ENCODE assay signal across 23 cellular contexts in the genomic region with DNA sequence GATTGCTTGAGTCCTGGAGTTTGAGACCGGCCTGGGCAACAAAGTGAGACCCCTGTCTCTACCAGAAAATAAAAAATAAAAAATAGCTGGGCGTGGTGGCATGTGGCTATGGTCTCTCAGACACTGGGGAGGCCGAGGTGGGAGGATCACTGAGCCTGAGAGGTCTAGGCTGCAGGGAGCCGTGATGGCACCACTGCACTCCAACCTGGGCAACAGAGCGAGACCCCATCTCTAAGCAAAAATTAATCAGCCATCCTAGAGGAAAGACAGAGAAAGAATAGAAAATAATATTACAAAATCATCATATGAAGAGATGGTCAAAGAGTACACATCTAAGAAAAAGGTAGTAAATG.
"Had no signal": no experiment of that assay in that cellular context is flagged by ENCODE, and none has a peak within 500 bp of the region (broad histone marks: within the 10 kb centered on the region; RNA-seq: fewer than 3 reads in every experiment).

No MANE protein-coding gene starts in this region.

- H3K27me3 ChIP-seq: Peyer's patch had no signal

- ATAC-seq: activated CD4-positive, alpha-beta T cell treated with anti-CD3 and anti-CD28 coated beads for 36 hours; activated T-cell treated with anti-CD3 and anti-CD28 coated beads, Interleukin-2, amount 50 U/mL, for 72 hours; K562; T-cell had no signal

- FAIRE-seq: K562, TTC549 had no signal

- H3K36me3 ChIP-seq: Peyer's patch had no signal

- DNase-seq: activated CD4-positive, alpha-beta memory T cell treated with anti-CD3 and anti-CD28 coated beads, Interleukin-2, amount 10 ng/mL, durations not matched to agents 7 days and 5 days; activated CD4-positive, alpha-beta T cell treated with anti-CD3 and anti-CD28 coated beads for 36 hours; activated CD4-positive, alpha-beta T cell treated with anti-CD3 and anti-CD28 coated beads, Interleukin-2, amount 50 U/mL, for 1 hour; activated gamma-delta T cell treated with Interleukin-2 at 50 U/mL for 16 hours; activated naive CD4-positive, alpha-beta T cell treated with anti-CD3 and anti-CD28 coated beads, Interleukin-2, amount 10 ng/mL, durations not matched to agents 7 days and 5 days; activated naive CD8-positive, alpha-beta T cell treated with anti-CD3 and anti-CD28 coated beads for 36 hours; activated T-cell treated with anti-CD3 and anti-CD28 coated beads for 4 hours; activated T-cell treated with anti-CD3 and anti-CD28 coated beads, Interleukin-2, amount 50 U/mL, for 72 hours; Karpas-422; MM.1S; NCI-H1105 treated with DMSO at 0.1 percent for 48 hours; NCI-H1436 treated with DMSO at 0.1 percent for 48 hours; NCI-H187; NCI-H2081; NCI-H510A treated with DMSO at 0.1 percent for 48 hours; NCI-H69; Peyer's patch; SHP77; T-cell; T-helper 2 cell; T1000 had no signal

- H3K4me3 ChIP-seq: K562, Peyer's patch had no signal
